In the genomic region with DNA sequence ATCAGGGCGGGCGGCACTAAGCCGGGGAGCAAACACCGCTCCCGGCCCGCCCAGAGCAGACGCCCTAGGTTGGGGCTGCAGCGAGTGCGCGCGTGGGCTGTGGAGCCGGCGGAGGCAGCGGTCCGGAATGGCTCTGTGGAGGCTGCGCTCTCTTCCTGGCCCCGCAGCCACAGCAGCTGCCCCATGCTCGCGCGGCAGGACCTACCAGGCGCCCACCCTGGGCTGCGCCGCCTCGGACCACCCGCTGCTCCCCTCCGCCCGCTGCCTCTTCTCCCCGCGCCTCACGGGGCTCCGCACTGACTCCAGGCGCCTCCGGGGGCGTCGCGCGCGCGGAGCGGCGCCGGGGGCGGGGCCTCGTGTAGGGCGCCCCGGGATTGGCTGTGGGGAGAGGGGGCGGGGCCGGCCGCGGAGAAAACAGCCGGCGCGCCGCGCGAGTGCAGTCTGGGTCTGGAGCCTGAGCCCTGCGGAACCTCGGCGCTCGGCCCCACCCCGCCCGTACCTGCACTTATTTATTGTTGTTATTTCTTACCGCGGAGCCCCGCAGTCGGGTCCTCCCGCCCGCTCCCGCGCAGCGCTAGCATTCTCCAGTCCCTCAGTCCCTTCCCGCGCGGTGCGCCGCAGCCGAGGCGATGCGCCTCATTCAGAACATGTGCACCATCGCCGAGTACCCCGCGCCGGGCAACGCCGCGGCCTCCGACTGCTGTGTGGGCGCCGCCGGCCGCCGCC, we compare ENCODE assay signal across 1 cellular context.
TF ChIP-seq lines count a peak whose summit lies in the region.

A gene with protein sequence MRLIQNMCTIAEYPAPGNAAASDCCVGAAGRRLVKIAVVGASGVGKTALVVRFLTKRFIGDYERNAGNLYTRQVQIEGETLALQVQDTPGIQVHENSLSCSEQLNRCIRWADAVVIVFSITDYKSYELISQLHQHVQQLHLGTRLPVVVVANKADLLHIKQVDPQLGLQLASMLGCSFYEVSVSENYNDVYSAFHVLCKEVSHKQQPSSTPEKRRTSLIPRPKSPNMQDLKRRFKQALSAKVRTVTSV (plus strand): TSS at position 439 of the 726 bp plus-strand sequence. CDS start 191 bp downstream, at position 630.

TF ChIP-seq in K562, 482 proteins besides CTCF, POLR2A, EP300 and RAD21 (continued from another document and continues in another):
- TF ChIP-seq, protein P1, sequence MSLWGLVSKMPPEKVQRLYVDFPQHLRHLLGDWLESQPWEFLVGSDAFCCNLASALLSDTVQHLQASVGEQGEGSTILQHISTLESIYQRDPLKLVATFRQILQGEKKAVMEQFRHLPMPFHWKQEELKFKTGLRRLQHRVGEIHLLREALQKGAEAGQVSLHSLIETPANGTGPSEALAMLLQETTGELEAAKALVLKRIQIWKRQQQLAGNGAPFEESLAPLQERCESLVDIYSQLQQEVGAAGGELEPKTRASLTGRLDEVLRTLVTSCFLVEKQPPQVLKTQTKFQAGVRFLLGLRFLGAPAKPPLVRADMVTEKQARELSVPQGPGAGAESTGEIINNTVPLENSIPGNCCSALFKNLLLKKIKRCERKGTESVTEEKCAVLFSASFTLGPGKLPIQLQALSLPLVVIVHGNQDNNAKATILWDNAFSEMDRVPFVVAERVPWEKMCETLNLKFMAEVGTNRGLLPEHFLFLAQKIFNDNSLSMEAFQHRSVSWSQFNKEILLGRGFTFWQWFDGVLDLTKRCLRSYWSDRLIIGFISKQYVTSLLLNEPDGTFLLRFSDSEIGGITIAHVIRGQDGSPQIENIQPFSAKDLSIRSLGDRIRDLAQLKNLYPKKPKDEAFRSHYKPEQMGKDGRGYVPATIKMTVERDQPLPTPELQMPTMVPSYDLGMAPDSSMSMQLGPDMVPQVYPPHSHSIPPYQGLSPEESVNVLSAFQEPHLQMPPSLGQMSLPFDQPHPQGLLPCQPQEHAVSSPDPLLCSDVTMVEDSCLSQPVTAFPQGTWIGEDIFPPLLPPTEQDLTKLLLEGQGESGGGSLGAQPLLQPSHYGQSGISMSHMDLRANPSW (CRISPR knock-in tag; IDR thresholded peaks at IDR 0.05): no peak
- TF ChIP-seq, protein P2, sequence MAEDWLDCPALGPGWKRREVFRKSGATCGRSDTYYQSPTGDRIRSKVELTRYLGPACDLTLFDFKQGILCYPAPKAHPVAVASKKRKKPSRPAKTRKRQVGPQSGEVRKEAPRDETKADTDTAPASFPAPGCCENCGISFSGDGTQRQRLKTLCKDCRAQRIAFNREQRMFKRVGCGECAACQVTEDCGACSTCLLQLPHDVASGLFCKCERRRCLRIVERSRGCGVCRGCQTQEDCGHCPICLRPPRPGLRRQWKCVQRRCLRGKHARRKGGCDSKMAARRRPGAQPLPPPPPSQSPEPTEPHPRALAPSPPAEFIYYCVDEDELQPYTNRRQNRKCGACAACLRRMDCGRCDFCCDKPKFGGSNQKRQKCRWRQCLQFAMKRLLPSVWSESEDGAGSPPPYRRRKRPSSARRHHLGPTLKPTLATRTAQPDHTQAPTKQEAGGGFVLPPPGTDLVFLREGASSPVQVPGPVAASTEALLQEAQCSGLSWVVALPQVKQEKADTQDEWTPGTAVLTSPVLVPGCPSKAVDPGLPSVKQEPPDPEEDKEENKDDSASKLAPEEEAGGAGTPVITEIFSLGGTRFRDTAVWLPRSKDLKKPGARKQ (CRISPR knock-in tag; IDR thresholded peaks at IDR 0.05): no peak
- TF ChIP-seq, protein P3, sequence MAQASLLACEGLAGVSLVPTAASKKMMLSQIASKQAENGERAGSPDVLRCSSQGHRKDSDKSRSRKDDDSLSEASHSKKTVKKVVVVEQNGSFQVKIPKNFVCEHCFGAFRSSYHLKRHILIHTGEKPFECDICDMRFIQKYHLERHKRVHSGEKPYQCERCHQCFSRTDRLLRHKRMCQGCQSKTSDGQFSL (CRISPR knock-in tag; IDR thresholded peaks at IDR 0.05): no peak
- TF ChIP-seq, protein P3 (tag; IDR thresholded peaks at IDR 0.05): no peak
- TF ChIP-seq, protein P4, sequence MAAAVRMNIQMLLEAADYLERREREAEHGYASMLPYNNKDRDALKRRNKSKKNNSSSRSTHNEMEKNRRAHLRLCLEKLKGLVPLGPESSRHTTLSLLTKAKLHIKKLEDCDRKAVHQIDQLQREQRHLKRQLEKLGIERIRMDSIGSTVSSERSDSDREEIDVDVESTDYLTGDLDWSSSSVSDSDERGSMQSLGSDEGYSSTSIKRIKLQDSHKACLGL (CRISPR knock-in tag; IDR thresholded peaks at IDR 0.05; ENCODE audit: borderline replicate concordance, poor library complexity, severe bottlenecking): no peak
- TF ChIP-seq GABPA (tag; conservative IDR thresholded peaks at IDR 0.05; ENCODE audit: low read depth) (no peak), ARID2 (IDR thresholded peaks at IDR 0.05) (no peak), SMC3 (conservative IDR thresholded peaks at IDR 0.05; ENCODE audit: insufficient read depth, low read depth, low read length) (0 out of 2 replicates have a peak, but pooled peaks have one; percentile 7), TCF3 (CRISPR knock-in tag; IDR thresholded peaks at IDR 0.05) (no peak), LCOR (CRISPR knock-in tag; IDR thresholded peaks at IDR 0.05) (peak; percentile 31; the same call in 1 of the 2 replicates), CXXC5 (CRISPR knock-in tag; IDR thresholded peaks at IDR 0.05) (peak; percentile 42), RBFOX2 (IDR thresholded peaks at IDR 0.05; ENCODE audit: low read depth, low read length) (peak; percentile 77), DIDO1 (tag; IDR thresholded peaks at IDR 0.05; ENCODE audit: low read depth) (no peak), ZNF584 (CRISPR knock-in tag; IDR thresholded peaks at IDR 0.05; ENCODE audit: low read depth) (no peak), SRSF3 (IDR thresholded peaks at IDR 0.05; ENCODE audit: insufficient read depth, low read length) (no peak), NFE2L1 (tag; IDR thresholded peaks at IDR 0.05; ENCODE audit: borderline replicate concordance, low read depth) (no peak), ARID1B (IDR thresholded peaks at IDR 0.05) (no peak), KLF13 (tag; IDR thresholded peaks at IDR 0.05; ENCODE audit: borderline replicate concordance, low read depth) (no peak), SOX6 (IDR thresholded peaks at IDR 0.05) (no peak), ZNF224 (CRISPR knock-in tag; IDR thresholded peaks at IDR 0.05) (peak; percentile 84; the same call in 1 of the 2 replicates), ZNF282 (CRISPR knock-in tag; IDR thresholded peaks at IDR 0.05) (0 out of 2 replicates have a peak, but pooled peaks have one; percentile 23), SNIP1 (IDR thresholded peaks at IDR 0.05; ENCODE audit: low read depth) (no peak), CBFA2T2 (conservative IDR thresholded peaks at IDR 0.05) (no peak), PURB (CRISPR knock-in tag; IDR thresholded peaks at IDR 0.05; ENCODE audit: low read depth) (no peak), XRCC3 (IDR thresholded peaks at IDR 0.05) (no peak), FOXA3 (CRISPR knock-in tag; conservative IDR thresholded peaks at IDR 0.05 in 1 of 2, IDR thresholded peaks at IDR 0.05 in 1 of 2) (no peak), MTA3 (IDR thresholded peaks at IDR 0.05; ENCODE audit: borderline replicate concordance) (peak; percentile 58; the same call in 1 of the 2 replicates), SAFB (IDR thresholded peaks at IDR 0.05; ENCODE audit: borderline replicate concordance, low read depth, low read length) (peak; percentile 71), SMARCA4 (IDR thresholded peaks at IDR 0.05) (no peak)
- TF ChIP-seq, protein P5, sequence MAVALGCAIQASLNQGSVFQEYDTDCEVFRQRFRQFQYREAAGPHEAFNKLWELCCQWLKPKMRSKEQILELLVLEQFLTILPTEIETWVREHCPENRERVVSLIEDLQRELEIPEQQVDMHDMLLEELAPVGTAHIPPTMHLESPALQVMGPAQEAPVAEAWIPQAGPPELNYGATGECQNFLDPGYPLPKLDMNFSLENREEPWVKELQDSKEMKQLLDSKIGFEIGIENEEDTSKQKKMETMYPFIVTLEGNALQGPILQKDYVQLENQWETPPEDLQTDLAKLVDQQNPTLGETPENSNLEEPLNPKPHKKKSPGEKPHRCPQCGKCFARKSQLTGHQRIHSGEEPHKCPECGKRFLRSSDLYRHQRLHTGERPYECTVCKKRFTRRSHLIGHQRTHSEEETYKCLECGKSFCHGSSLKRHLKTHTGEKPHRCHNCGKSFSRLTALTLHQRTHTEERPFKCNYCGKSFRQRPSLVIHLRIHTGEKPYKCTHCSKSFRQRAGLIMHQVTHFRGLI (CRISPR knock-in tag; IDR thresholded peaks at IDR 0.05): no peak
- TF ChIP-seq, protein P6, sequence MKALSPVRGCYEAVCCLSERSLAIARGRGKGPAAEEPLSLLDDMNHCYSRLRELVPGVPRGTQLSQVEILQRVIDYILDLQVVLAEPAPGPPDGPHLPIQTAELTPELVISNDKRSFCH (CRISPR knock-in tag; IDR thresholded peaks at IDR 0.05): no peak
- TF ChIP-seq, protein P6 (tag; IDR thresholded peaks at IDR 0.05): no peak
- TF ChIP-seq, protein P7, sequence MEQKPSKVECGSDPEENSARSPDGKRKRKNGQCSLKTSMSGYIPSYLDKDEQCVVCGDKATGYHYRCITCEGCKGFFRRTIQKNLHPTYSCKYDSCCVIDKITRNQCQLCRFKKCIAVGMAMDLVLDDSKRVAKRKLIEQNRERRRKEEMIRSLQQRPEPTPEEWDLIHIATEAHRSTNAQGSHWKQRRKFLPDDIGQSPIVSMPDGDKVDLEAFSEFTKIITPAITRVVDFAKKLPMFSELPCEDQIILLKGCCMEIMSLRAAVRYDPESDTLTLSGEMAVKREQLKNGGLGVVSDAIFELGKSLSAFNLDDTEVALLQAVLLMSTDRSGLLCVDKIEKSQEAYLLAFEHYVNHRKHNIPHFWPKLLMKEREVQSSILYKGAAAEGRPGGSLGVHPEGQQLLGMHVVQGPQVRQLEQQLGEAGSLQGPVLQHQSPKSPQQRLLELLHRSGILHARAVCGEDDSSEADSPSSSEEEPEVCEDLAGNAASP (IDR thresholded peaks at IDR 0.05): no peak
- TF ChIP-seq, protein P8, sequence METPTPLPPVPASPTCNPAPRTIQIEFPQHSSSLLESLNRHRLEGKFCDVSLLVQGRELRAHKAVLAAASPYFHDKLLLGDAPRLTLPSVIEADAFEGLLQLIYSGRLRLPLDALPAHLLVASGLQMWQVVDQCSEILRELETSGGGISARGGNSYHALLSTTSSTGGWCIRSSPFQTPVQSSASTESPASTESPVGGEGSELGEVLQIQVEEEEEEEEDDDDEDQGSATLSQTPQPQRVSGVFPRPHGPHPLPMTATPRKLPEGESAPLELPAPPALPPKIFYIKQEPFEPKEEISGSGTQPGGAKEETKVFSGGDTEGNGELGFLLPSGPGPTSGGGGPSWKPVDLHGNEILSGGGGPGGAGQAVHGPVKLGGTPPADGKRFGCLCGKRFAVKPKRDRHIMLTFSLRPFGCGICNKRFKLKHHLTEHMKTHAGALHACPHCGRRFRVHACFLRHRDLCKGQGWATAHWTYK (CRISPR knock-in tag; IDR thresholded peaks at IDR 0.05): no peak
- TF ChIP-seq, protein P9, sequence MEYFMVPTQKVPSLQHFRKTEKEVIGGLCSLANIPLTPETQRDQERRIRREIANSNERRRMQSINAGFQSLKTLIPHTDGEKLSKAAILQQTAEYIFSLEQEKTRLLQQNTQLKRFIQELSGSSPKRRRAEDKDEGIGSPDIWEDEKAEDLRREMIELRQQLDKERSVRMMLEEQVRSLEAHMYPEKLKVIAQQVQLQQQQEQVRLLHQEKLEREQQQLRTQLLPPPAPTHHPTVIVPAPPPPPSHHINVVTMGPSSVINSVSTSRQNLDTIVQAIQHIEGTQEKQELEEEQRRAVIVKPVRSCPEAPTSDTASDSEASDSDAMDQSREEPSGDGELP (CRISPR knock-in tag; IDR thresholded peaks at IDR 0.05; ENCODE audit: borderline replicate concordance): peak; percentile 36; the same call in 1 of the 2 replicates
